13 cellular contexts compared by ENCODE assay signal in genomic region chr15:51732661-51733060, GRCh38. TPM values are rescaled to one million over a fixed set of nuclear protein-coding genes. Genes with fewer than 3 reads are reported as not detected.
DNase-seq lines count a peak whose midpoint lies in the region; ATAC-seq and FAIRE-seq lines count a peak whose summit lies in the region.
"Had no signal": no experiment of that assay in that cellular context is flagged by ENCODE, and none has a peak within 500 bp of the region (broad histone marks: within the 10 kb centered on the region; RNA-seq: fewer than 3 reads in every experiment).

No MANE protein-coding gene starts in this region.

- no peak for ATAC-seq in stimulated activated naive CD8-positive, alpha-beta T cell treated with anti-CD3 and anti-CD28 coated beads, Interleukin-15, Interleukin-2, amounts not matched to agents 100 U/mL and 50 U/mL, for 24 hours
- ATAC-seq in HG02852 (IDR thresholded peaks at IDR 0.05; ENCODE audit: unreplicated experiment): no peak
- no peak for ATAC-seq in GM18861 (IDR thresholded peaks at IDR 0.05; ENCODE audit: unreplicated experiment)

- H3K27me3 Mint-ChIP-seq in stimulated activated naive CD8-positive, alpha-beta T cell treated with anti-CD3 and anti-CD28 coated beads, Interleukin-15, Interleukin-2, amounts not matched to agents 100 ng/mL and 50 ng/mL, for 24 hours: no peaks in the 10 kb centered on the region
- H3K27me3 Mint-ChIP-seq in activated T-helper 2 cell treated with anti-CD3 and anti-CD28 coated beads, Interferon-gamma antibody, Interleukin-2, Interleukin-4, amounts not matched to agents 10 μg/mL and 5 μg/mL and 100 μg/mL, durations not matched to agents 14 hours and 24 hours and 36 hours (ENCODE audit: low read depth): no peaks in the 10 kb centered on the region

- H3K27me3 ChIP-seq in muscle layer of duodenum (ENCODE audit: low read depth, low read length) (no peaks in the 10 kb centered on the region), H7 (ENCODE audit: control insufficient read depth, insufficient read depth, low read length) (peaks cover 14% of the 10 kb centered on the region)

- peaks cover 13% of the 10 kb centered on the region for H3K36me3 Mint-ChIP-seq in stimulated activated naive CD8-positive, alpha-beta T cell treated with anti-CD3 and anti-CD28 coated beads, Interleukin-15, Interleukin-2, amounts not matched to agents 100 ng/mL and 50 ng/mL, for 24 hours (ENCODE audit: low read depth)
- peaks cover 12% of the 10 kb centered on the region for H3K36me3 Mint-ChIP-seq in activated T-helper 2 cell treated with anti-CD3 and anti-CD28 coated beads, Interferon-gamma antibody, Interleukin-2, Interleukin-4, amounts not matched to agents 10 μg/mL and 5 μg/mL and 100 μg/mL, durations not matched to agents 14 hours and 24 hours and 36 hours (ENCODE audit: low read depth)

- H3K9me3 ChIP-seq in muscle layer of duodenum (ENCODE audit: control insufficient read depth in 1 of 2, low read length in 2 of 2): no peaks in the 10 kb centered on the region

- H3K4me3 ChIP-seq in muscle layer of duodenum (ENCODE audit: low read depth in 1 of 2, low read length in 2 of 2) (peak overlapping the region in 1 of 2 donors; percentile 24), H7 (ENCODE audit: insufficient read depth, low read depth, low read length) (no peak overlapping the region)

- intact Hi-C loops in activated T-helper 2 cell treated with anti-CD3 and anti-CD28 coated beads, Interferon-gamma antibody, Interleukin-2, Interleukin-4, amounts not matched to agents 10 μg/mL and 5 μg/mL and 100 μg/mL, durations not matched to agents 14 hours and 24 hours and 36 hours (cut with micrococcal nuclease): loop anchor here (10.0 kb wide), 2 partner anchors 242 to 522 kb away; partner anchors contain the start of gene LEO1

- H3K27ac Mint-ChIP-seq in stimulated activated naive CD8-positive, alpha-beta T cell treated with anti-CD3 and anti-CD28 coated beads, Interleukin-15, Interleukin-2, amounts not matched to agents 100 ng/mL and 50 ng/mL, for 24 hours: peak overlapping the region; percentile 1
- H3K27ac Mint-ChIP-seq in activated T-helper 2 cell treated with anti-CD3 and anti-CD28 coated beads, Interferon-gamma antibody, Interleukin-2, Interleukin-4, amounts not matched to agents 10 μg/mL and 5 μg/mL and 100 μg/mL, durations not matched to agents 14 hours and 24 hours and 36 hours: peak overlapping the region; percentile 23

- H3K27ac ChIP-seq in muscle layer of duodenum (ENCODE audit: low read length): peak overlapping the region; percentile 93

- H3K4me3 Mint-ChIP-seq in stimulated activated naive CD8-positive, alpha-beta T cell treated with anti-CD3 and anti-CD28 coated beads, Interleukin-15, Interleukin-2, amounts not matched to agents 100 ng/mL and 50 ng/mL, for 24 hours: no peak overlapping the region
- H3K4me3 Mint-ChIP-seq in activated T-helper 2 cell treated with anti-CD3 and anti-CD28 coated beads, Interferon-gamma antibody, Interleukin-2, Interleukin-4, amounts not matched to agents 10 μg/mL and 5 μg/mL and 100 μg/mL, durations not matched to agents 14 hours and 24 hours and 36 hours (ENCODE audit: low read depth): no peak overlapping the region

- H3K4me1 Mint-ChIP-seq in stimulated activated naive CD8-positive, alpha-beta T cell treated with anti-CD3 and anti-CD28 coated beads, Interleukin-15, Interleukin-2, amounts not matched to agents 100 ng/mL and 50 ng/mL, for 24 hours (ENCODE audit: low read depth): peaks cover 84% of the 10 kb centered on the region
- H3K4me1 Mint-ChIP-seq in activated T-helper 2 cell treated with anti-CD3 and anti-CD28 coated beads, Interferon-gamma antibody, Interleukin-2, Interleukin-4, amounts not matched to agents 10 μg/mL and 5 μg/mL and 100 μg/mL, durations not matched to agents 14 hours and 24 hours and 36 hours (ENCODE audit: low read depth): peaks cover 54% of the 10 kb centered on the region

- H3K36me3 ChIP-seq in muscle layer of duodenum (ENCODE audit: control insufficient read depth in 1 of 2, insufficient read depth in 2 of 2, low read length in 2 of 2): no peaks in the 10 kb centered on the region
- no peaks in the 10 kb centered on the region for H3K36me3 ChIP-seq in H7 (replicated peaks; ENCODE audit: control insufficient read depth, insufficient read depth, low read length)

- no peak for DNase-seq in stimulated activated naive CD8-positive, alpha-beta T cell treated with anti-CD3 and anti-CD28 coated beads, Interleukin-15, Interleukin-2, amounts not matched to agents 100 U/mL and 50 U/mL, for 24 hours
- no peak for DNase-seq in activated T-helper 2 cell treated with anti-CD3 and anti-CD28 coated beads, Interferon-gamma antibody, Interleukin-2, Interleukin-4, amounts not matched to agents 10 μg/mL and 5 μg/mL and 100 μg/mL, durations not matched to agents 14 hours and 24 hours and 36 hours (ENCODE audit: low spot score)
- DNase-seq in urothelium cell line (ENCODE audit: low spot score) (no peak), H7 (no peak)
- DNase-seq: NCI-H2081, trophoblast cell had no signal

- no peak for FAIRE-seq in urothelium cell line (lab: Jason Lieb, UNC)
- FAIRE-seq: H1 had no signal

- H3K9me3 Mint-ChIP-seq in stimulated activated naive CD8-positive, alpha-beta T cell treated with anti-CD3 and anti-CD28 coated beads, Interleukin-15, Interleukin-2, amounts not matched to agents 100 ng/mL and 50 ng/mL, for 24 hours: no peaks in the 10 kb centered on the region
- H3K9me3 Mint-ChIP-seq in activated T-helper 2 cell treated with anti-CD3 and anti-CD28 coated beads, Interferon-gamma antibody, Interleukin-2, Interleukin-4, amounts not matched to agents 10 μg/mL and 5 μg/mL and 100 μg/mL, durations not matched to agents 14 hours and 24 hours and 36 hours: no peaks in the 10 kb centered on the region

- H3K4me1 ChIP-seq in muscle layer of duodenum (ENCODE audit: control insufficient read depth in 1 of 2, insufficient read depth in 2 of 2, low read length in 2 of 2): peaks cover 26 to 30% of the 10 kb centered on the region in 2 donors
- H3K4me1 ChIP-seq: parathyroid adenoma had no signal

RNA-seq across cellular contexts. Expression of gene LYSMD2, which starts 4.8 kb away (rescaled TPM):
- 4.0 and 5.8 TPM in 2 replicates for total RNA-seq in activated T-helper 2 cell treated with anti-CD3 and anti-CD28 coated beads, Interferon-gamma antibody, Interleukin-2, Interleukin-4, amounts not matched to agents 10 μg/mL and 5 μg/mL and 100 μg/mL, durations not matched to agents 14 hours and 24 hours and 36 hours
- total RNA-seq in H7 (2014; rRNA removed; shearing (Covaris generic)): 1.2 and 1.5 TPM in 2 replicates

RNA-seq across cellular contexts. Expression of gene TMOD2, which starts 18.7 kb away (rescaled TPM):
- total RNA-seq in activated T-helper 2 cell treated with anti-CD3 and anti-CD28 coated beads, Interferon-gamma antibody, Interleukin-2, Interleukin-4, amounts not matched to agents 10 μg/mL and 5 μg/mL and 100 μg/mL, durations not matched to agents 14 hours and 24 hours and 36 hours: 1.2 and 1.7 TPM in 2 replicates
- total RNA-seq in H7 (2014; rRNA removed; shearing (Covaris generic)): 1.2 and 1.3 TPM in 2 replicates

RNA-seq across cellular contexts. Expression of gene SCG3, which starts 51.4 kb away (rescaled TPM):
- not detected in 2 replicates for total RNA-seq in activated T-helper 2 cell treated with anti-CD3 and anti-CD28 coated beads, Interferon-gamma antibody, Interleukin-2, Interleukin-4, amounts not matched to agents 10 μg/mL and 5 μg/mL and 100 μg/mL, durations not matched to agents 14 hours and 24 hours and 36 hours
- total RNA-seq in H7 (2014; rRNA removed; shearing (Covaris generic)): 8.9 and 19.0 TPM in 2 replicates
- total RNA-seq: T-helper 1 cell treated with Interleukin-12 subunit alpha and Interleukin-12 subunit beta and Interleukin-4 antibody, amounts not matched to agents 30 ng/mL and 1 ng/mL, for 36 hours had no signal
